Comparison of ENCODE assay signal across 8 cellular contexts in the genomic region with DNA sequence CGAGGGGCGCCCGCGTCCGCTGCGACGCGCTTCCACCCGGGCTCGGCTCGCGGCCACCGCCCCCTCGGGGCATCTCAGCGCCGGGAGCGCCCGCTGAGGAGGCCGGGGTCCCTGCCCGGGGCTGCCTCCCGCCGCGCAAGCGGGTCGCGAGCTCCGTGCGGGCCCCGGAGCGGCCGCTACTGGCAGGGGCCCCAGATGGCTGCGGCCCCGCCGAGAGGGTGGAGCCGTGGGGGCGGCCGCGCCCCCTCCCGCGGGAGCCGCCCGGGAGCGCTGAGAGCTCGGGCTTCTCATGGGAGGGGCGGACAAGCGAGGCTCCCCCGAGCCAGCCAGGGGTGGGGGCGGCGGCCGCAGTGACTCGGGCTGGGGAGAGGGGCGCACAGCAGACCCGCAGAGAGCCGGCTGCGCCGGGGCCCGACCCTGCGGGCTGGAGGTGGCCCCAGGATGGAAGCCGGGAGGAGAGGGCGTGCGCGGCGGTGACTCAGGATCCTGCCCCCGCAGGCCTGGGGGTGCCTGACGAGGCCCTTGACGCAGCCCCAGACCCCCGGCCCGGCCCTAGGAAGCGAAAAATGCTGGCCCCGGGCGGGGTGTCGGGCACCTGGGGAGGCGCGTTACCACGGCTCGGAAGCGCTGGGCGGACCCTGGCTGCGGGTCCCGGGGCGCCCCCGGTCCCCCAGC. TPM values are rescaled to one million over a fixed set of nuclear protein-coding genes. Genes with fewer than 3 reads are reported as not detected.
DNase-seq lines count a peak whose midpoint lies in the region; ATAC-seq and TF ChIP-seq lines count a peak whose summit lies in the region.

No MANE protein-coding gene starts in this region.

- DNase-seq in activated CD4-positive, alpha-beta T cell treated with anti-CD3 and anti-CD28 coated beads for 36 hours, result peak; percentile 61
- DNase-seq in activated CD4-positive, alpha-beta T cell treated with anti-CD3 and anti-CD28 coated beads for 1 hour, result no peak
- peak; percentile 66 for DNase-seq in endodermal cell
- peak; percentile 70 for DNase-seq in upper lobe of right lung
- no peak for DNase-seq in HCEC 1CT

- H3K4me1 Mint-ChIP-seq in activated CD4-positive, alpha-beta T cell treated with anti-CD3 and anti-CD28 coated beads for 36 hours, result peaks cover 6% of the 10 kb centered on the region
- H3K4me1 Mint-ChIP-seq in endodermal cell, result peaks cover 33% of the 10 kb centered on the region

- peak; percentile 36 for ATAC-seq in activated CD4-positive, alpha-beta T cell treated with anti-CD3 and anti-CD28 coated beads for 36 hours
- ATAC-seq in HG03108 (IDR thresholded peaks at IDR 0.05; ENCODE audit: unreplicated experiment), result peak; percentile 25
- ATAC-seq in upper lobe of right lung, result peak; percentile 56

- WGBS in endodermal cell (ENCODE audit: insufficient coverage in 1 of 2, insufficient read length in 1 of 2), 2 experiments, result 0 to 1% methylated on average over 13 to 82 of the region's 82 CpGs

- H3K4me1 ChIP-seq in endodermal cell (ENCODE audit: control insufficient read depth, insufficient read depth, low read length), result peaks cover 5% of the 10 kb centered on the region
- H3K4me1 ChIP-seq in muscle layer of colon (ENCODE audit: insufficient read depth, low read length), result peaks cover 32% of the 10 kb centered on the region
- H3K4me1 ChIP-seq in upper lobe of right lung, result peaks cover 22% of the 10 kb centered on the region

- TF ChIP-seq CTCF in WI38 (IDR thresholded peaks at IDR 0.05; ENCODE audit: low read depth, low read length), result no peak
- TF ChIP-seq CTCF in endodermal cell (conservative IDR thresholded peaks at IDR 0.05), result no peak
- no peak for TF ChIP-seq CTCF in upper lobe of right lung (IDR thresholded peaks at IDR 0.05)

- no peak overlapping the region for H3K27ac Mint-ChIP-seq in activated CD4-positive, alpha-beta T cell treated with anti-CD3 and anti-CD28 coated beads for 36 hours
- no peak overlapping the region for H3K27ac Mint-ChIP-seq in endodermal cell

- H3K27me3 Mint-ChIP-seq in activated CD4-positive, alpha-beta T cell treated with anti-CD3 and anti-CD28 coated beads for 36 hours, result peaks cover 20% of the 10 kb centered on the region
- peaks cover 29% of the 10 kb centered on the region for H3K27me3 Mint-ChIP-seq in endodermal cell (ENCODE audit: insufficient read depth)

- H3K27me3 ChIP-seq in endodermal cell (ENCODE audit: control insufficient read depth, insufficient read depth, low read length, poor library complexity, severe bottlenecking), result peaks cover 14% of the 10 kb centered on the region
- H3K27me3 ChIP-seq in muscle layer of colon (ENCODE audit: control insufficient read depth in 1 of 2, insufficient read depth in 2 of 2, low read length in 2 of 2), result no peaks in the 10 kb centered on the region
- no peaks in the 10 kb centered on the region for H3K27me3 ChIP-seq in upper lobe of right lung

- CTCF ChIA-PET in activated CD4-positive, alpha-beta T cell treated with anti-CD3 and anti-CD28 coated beads for 36 hours (lab: Charles Lee), result interaction anchor here (0.6 to 1.0 kb wide), 4 partner anchors 10 to 323 kb away, joined by 3 to 4 read pairs (median 3); no protein-coding TSS in a partner anchor

- intact Hi-C loops in activated CD4-positive, alpha-beta T cell treated with anti-CD3 and anti-CD28 coated beads for 36 hours (cut with DNase I, micrococcal nuclease), result loop anchor here (2.0 to 5.0 kb wide), 6 partner anchors 170 to 1783 kb away; partner anchors contain the start of genes CATSPERZ (in 1 of the 2), MACROD1 (in 1 of the 2) and NAA40 (in 1 of the 2)
- intact Hi-C loops in upper lobe of right lung (cut with DNase I), result no loop called here

- H3K4me3 Mint-ChIP-seq in activated CD4-positive, alpha-beta T cell treated with anti-CD3 and anti-CD28 coated beads for 36 hours, result peak overlapping the region; percentile 35
- H3K4me3 Mint-ChIP-seq in endodermal cell, result peak overlapping the region; percentile 91

- H3K9me3 ChIP-seq in endodermal cell (ENCODE audit: control insufficient read depth, low read length) (no peaks in the 10 kb centered on the region), muscle layer of colon (ENCODE audit: low read length) (no peaks in the 10 kb centered on the region), upper lobe of right lung (no peaks in the 10 kb centered on the region)

- H3K9ac ChIP-seq in endodermal cell (ENCODE audit: extremely low read depth, low read length, poor library complexity, severe bottlenecking) (peak overlapping the region; percentile 34), muscle layer of colon (ENCODE audit: low read length) (no peak overlapping the region)

- H3K27ac ChIP-seq in endodermal cell (ENCODE audit: low read depth, low read length) (peak overlapping the region; percentile 70), muscle layer of colon (ENCODE audit: low read depth, low read length) (peak overlapping the region; percentile 34), upper lobe of right lung (peak overlapping the region; percentile 55)

- H3K36me3 ChIP-seq in endodermal cell (ENCODE audit: control insufficient read depth, insufficient read depth, low read length) (peaks cover 4% of the 10 kb centered on the region), muscle layer of colon (ENCODE audit: insufficient read depth, low read length) (no peaks in the 10 kb centered on the region), upper lobe of right lung (no peaks in the 10 kb centered on the region)

- POLR2A ChIA-PET in activated CD4-positive, alpha-beta T cell treated with anti-CD3 and anti-CD28 coated beads for 36 hours (lab: Charles Lee), result no interaction called here

- no peaks in the 10 kb centered on the region for H3K36me3 Mint-ChIP-seq in activated CD4-positive, alpha-beta T cell treated with anti-CD3 and anti-CD28 coated beads for 36 hours (ENCODE audit: low read depth)
- H3K36me3 Mint-ChIP-seq in endodermal cell (ENCODE audit: low read depth), result peaks cover 2% of the 10 kb centered on the region

- H3K9me3 Mint-ChIP-seq in activated CD4-positive, alpha-beta T cell treated with anti-CD3 and anti-CD28 coated beads for 36 hours (ENCODE audit: low read depth), result no peaks in the 10 kb centered on the region
- H3K9me3 Mint-ChIP-seq in endodermal cell, result no peaks in the 10 kb centered on the region

- H3K4me3 ChIP-seq in WI38 (ENCODE audit: low read depth, low read length) (peak overlapping the region; percentile 65), endodermal cell (ENCODE audit: low read length) (peak overlapping the region; percentile 76), muscle layer of colon (ENCODE audit: low read depth in 1 of 2, low read length in 2 of 2) (peak overlapping the region; percentile 53 to 65), upper lobe of right lung (peak overlapping the region; percentile 82)

RNA-seq across cellular contexts. Expression of gene ZFTA, which starts 0.6 kb away (rescaled TPM):
- total RNA-seq in activated CD4-positive, alpha-beta T cell treated with anti-CD3 and anti-CD28 coated beads for 36 hours, result 1 to 10 TPM; 1.5 to 1.7 TPM
- total RNA-seq in endodermal cell (10 to 100 TPM; 31.9 to 38.0 TPM), upper lobe of right lung (9.5 TPM)
- 40.9 TPM for polyA plus RNA-seq in endodermal cell (2013, experiment 1 of 2)
- polyA plus RNA-seq in endodermal cell (2013, experiment 2 of 2), result 38.5 TPM

RNA-seq across cellular contexts. Expression of gene SPINDOC, which starts 44.1 kb away (rescaled TPM):
- 10 to 100 TPM; 25.7 to 26.2 TPM for total RNA-seq in activated CD4-positive, alpha-beta T cell treated with anti-CD3 and anti-CD28 coated beads for 36 hours
- total RNA-seq in endodermal cell (100 to 1,000 TPM in 1 of 2 donors, 10 to 100 TPM in 1; 96.1 to 103 TPM), upper lobe of right lung (20.3 TPM)
- polyA plus RNA-seq in endodermal cell (2013, experiment 1 of 2), result 59.8 TPM
- polyA plus RNA-seq in endodermal cell (2013, experiment 2 of 2), result 60.2 TPM

Comparison
In these comparisons a context has a peak if more than half of its experiments do, and no peak if none do; other contexts are left out.
1. DNase-seq: peak in activated CD4-positive, alpha-beta T cell treated with anti-CD3 and anti-CD28 coated beads for 36 hours (single experiment), endodermal cell (single experiment) and upper lobe of right lung (single experiment); none in activated CD4-positive, alpha-beta T cell treated with anti-CD3 and anti-CD28 coated beads for 1 hour (single experiment) and HCEC 1CT (single experiment).
2. Peak in every context shown above with its lines, with median percentiles within 50 percentile points of each other: ATAC-seq, H3K4me3 ChIP-seq and H3K27ac ChIP-seq.